ENCODE assay signal across 12 cellular contexts in genomic region chr1:8476021-8476420, GRCh38.
DNase-seq lines count a peak whose midpoint lies in the region; TF ChIP-seq lines count a peak whose summit lies in the region.
"Had no signal": no experiment of that assay in that cellular context is flagged by ENCODE, and none has a peak within 500 bp of the region (broad histone marks: within the 10 kb centered on the region; RNA-seq: fewer than 3 reads in every experiment).

No MANE protein-coding gene starts in this region.

- TF ChIP-seq CTCF in NB4 (IDR thresholded peaks at IDR 0.05; ENCODE audit: low read depth, low read length) = no peak
- TF ChIP-seq CTCF in glutamatergic neuron (IDR thresholded peaks at IDR 0.05; ENCODE audit: partially characterized antibody, unreplicated experiment) = no peak
- TF ChIP-seq CTCF in GM13977 (IDR thresholded peaks at IDR 0.05; ENCODE audit: extremely low read depth, insufficient read depth, missing control alignments) = no peak
- no peak for TF ChIP-seq CTCF in tibial nerve (IDR thresholded peaks at IDR 0.05)

- no peak overlapping the region for H3K4me2 ChIP-seq in trophoblast cell (ENCODE audit: low read length)

- H3K36me3 Mint-ChIP-seq in glutamatergic neuron (ENCODE audit: unreplicated experiment) = no peaks in the 10 kb centered on the region

- WGBS in trophoblast cell (ENCODE audit: extremely low coverage, insufficient coverage, insufficient read length) = no CpG with 5 or more reads among the region's 4 CpGs
- WGBS in tibial nerve, 2 donors = 70 to 82% methylated on average over 4 of the region's 4 CpGs

- no peaks in the 10 kb centered on the region for H3K79me1 ChIP-seq in trophoblast cell (ENCODE audit: low read length)

- no peak overlapping the region for H3K4me3 Mint-ChIP-seq in glutamatergic neuron (ENCODE audit: unreplicated experiment)
- H3K4me3 Mint-ChIP-seq: CD4-positive, CD25-positive, alpha-beta regulatory T cell had no signal

- no peaks in the 10 kb centered on the region for H3K9me3 ChIP-seq in trophoblast cell (ENCODE audit: insufficient read depth, low read depth, low read length)
- no peaks in the 10 kb centered on the region for H3K9me3 ChIP-seq in tibial nerve

- H2AFZ ChIP-seq in trophoblast cell (ENCODE audit: insufficient read depth, low read length, poor library complexity) = no peak overlapping the region

- H3K4me1 Mint-ChIP-seq in glutamatergic neuron (ENCODE audit: low read depth, unreplicated experiment) = peaks cover 10% of the 10 kb centered on the region

- H3K9me3 Mint-ChIP-seq in glutamatergic neuron (ENCODE audit: unreplicated experiment) = peaks cover 11% of the 10 kb centered on the region
- H3K9me3 Mint-ChIP-seq: activated T-cell treated with anti-CD3 and anti-CD28 coated beads, Interleukin-2, amount 50 U/mL, for 72 hours; CD4-positive, CD25-positive, alpha-beta regulatory T cell had no signal

- H2BK120ac ChIP-seq in trophoblast cell (ENCODE audit: insufficient read depth, low read length, poor library complexity) = no peak overlapping the region

- peak; percentile 35 for DNase-seq in GF-D8 (lab: John Stamatoyannopoulos, UW)
- DNase-seq in NB4 (ENCODE audit: low read depth) = peak; percentile 40
- DNase-seq in glutamatergic neuron = no peak
- DNase-seq in trophoblast cell = no peak
- DNase-seq in GM13977 (ENCODE audit: low spot score) = no peak
- DNase-seq in activated CD4-positive, alpha-beta T cell treated with anti-CD3 and anti-CD28 coated beads, Interleukin-2, amount 50 U/mL, for 4 hours = no peak
- no peak for DNase-seq in tibial nerve (ENCODE audit: low spot score in 2 of 2)
- DNase-seq: activated CD4-positive, CD25-positive, alpha-beta regulatory T cell; activated T-cell treated with anti-CD3 and anti-CD28 coated beads, Interleukin-2, amount 50 U/mL, for 72 hours; CD4-positive, CD25-positive, alpha-beta regulatory T cell; H7; stimulated activated CD4-positive, alpha-beta T cell treated with anti-CD3 and anti-CD28 coated beads, Interleukin-4, amount 100 ng/mL, for 1 hour had no signal

- H3K9ac ChIP-seq in trophoblast cell (ENCODE audit: low read length) = no peak overlapping the region

- H2BK5ac ChIP-seq in trophoblast cell (ENCODE audit: low read depth, low read length, poor library complexity) = no peak overlapping the region

- H3K27me3 Mint-ChIP-seq in glutamatergic neuron (ENCODE audit: unreplicated experiment) = no peaks in the 10 kb centered on the region
- H3K27me3 Mint-ChIP-seq: CD4-positive, CD25-positive, alpha-beta regulatory T cell had no signal

- no peak overlapping the region for H4K91ac ChIP-seq in trophoblast cell (ENCODE audit: low read depth, low read length)

- TF ChIP-seq POLR2A in NB4 (IDR thresholded peaks at IDR 0.05; ENCODE audit: extremely low read depth, insufficient read length) (no peak), tibial nerve (IDR thresholded peaks at IDR 0.05) (no peak)

- H4K12ac ChIP-seq in trophoblast cell (ENCODE audit: low read depth, low read length) = no peak overlapping the region

- H3K27me3 ChIP-seq in trophoblast cell (ENCODE audit: insufficient read depth, low read length) (no peaks in the 10 kb centered on the region), tibial nerve (no peaks in the 10 kb centered on the region)

- H3K14ac ChIP-seq in trophoblast cell (ENCODE audit: low read length) = no peak overlapping the region

- no peak overlapping the region for H3K27ac ChIP-seq in trophoblast cell (ENCODE audit: low read depth, low read length)
- H3K27ac ChIP-seq in tibial nerve = peak overlapping the region in 2 of 4 donors; percentile 38 to 50

- H3K79me2 ChIP-seq in trophoblast cell (ENCODE audit: control insufficient read depth, insufficient read depth, low read length, poor library complexity) = no peaks in the 10 kb centered on the region

- TF ChIP-seq EP300 in tibial nerve (IDR thresholded peaks at IDR 0.05) = peak in 1 of 2 donors; percentile 10

- no peak overlapping the region for H4K8ac ChIP-seq in trophoblast cell (ENCODE audit: low read depth, low read length)

- H2AK5ac ChIP-seq in trophoblast cell (ENCODE audit: low read length) = no peak overlapping the region

- H3K36me3 ChIP-seq in trophoblast cell (ENCODE audit: control insufficient read depth in 1 of 2, insufficient read depth in 2 of 2, low read length in 2 of 2) (no peaks in the 10 kb centered on the region), tibial nerve (no peaks in the 10 kb centered on the region)

- H2BK12ac ChIP-seq in trophoblast cell (ENCODE audit: low read length) = no peak overlapping the region

- in situ Hi-C loops in GM13977 (cut with MboI; ENCODE audit: low pct_unique_long_range_greater_than_20kb, low sequenced_read_pairs, unreplicated experiment) = no loop called here

- H3K27ac Mint-ChIP-seq in glutamatergic neuron (ENCODE audit: unreplicated experiment) = peak overlapping the region; percentile 6
- H3K27ac Mint-ChIP-seq: activated T-cell treated with anti-CD3 and anti-CD28 coated beads, Interleukin-2, amount 50 U/mL, for 72 hours had no signal

- H3K23ac ChIP-seq in trophoblast cell (ENCODE audit: low read length) = peak overlapping the region; percentile 50

- H3K4me3 ChIP-seq in NB4 (ENCODE audit: low read depth, low read length) (no peak overlapping the region), trophoblast cell (ENCODE audit: low read depth, low read length) (no peak overlapping the region), tibial nerve (no peak overlapping the region)

- H3K4me1 ChIP-seq in trophoblast cell (ENCODE audit: control insufficient read depth in 1 of 2, insufficient read depth in 2 of 2, low read length in 2 of 2) (peaks cover 0 to 4% of the 10 kb centered on the region in 2 experiments), tibial nerve (peaks cover 0 to 41% (median 17%) of the 10 kb centered on the region in 4 donors)

- H3K18ac ChIP-seq in trophoblast cell (ENCODE audit: low read length) = no peak overlapping the region

- H3K4ac ChIP-seq in trophoblast cell (ENCODE audit: low read depth, low read length) = no peak overlapping the region

Comparison
In these comparisons a context has a peak if more than half of its experiments do, and no peak if none do; other contexts are left out.
1. DNase-seq: peak in GF-D8 (single experiment) and NB4 (single experiment); none in glutamatergic neuron (single experiment), trophoblast cell (0 of 2), GM13977 (single experiment), activated CD4-positive, alpha-beta T cell treated with anti-CD3 and anti-CD28 coated beads, Interleukin-2, amount 50 U/mL, for 4 hours (0 of 2) and tibial nerve (0 of 2).